Comparison of ENCODE assay signal across 12 cellular contexts in genomic region chr7:100679129-100679926, GRCh38. TPM values are rescaled to one million over a fixed set of nuclear protein-coding genes. Genes with fewer than 3 reads are reported as not detected.
DNase-seq lines count a peak whose midpoint lies in the region; TF ChIP-seq lines count a peak whose summit lies in the region.
"Had no signal": no experiment of that assay in that cellular context is flagged by ENCODE, and none has a peak within 500 bp of the region (broad histone marks: within the 10 kb centered on the region; RNA-seq: fewer than 3 reads in every experiment).

No MANE protein-coding gene starts in this region.

- whole genome bisulfite sequencing in HUES64: 88% methylated on average over 12 of the region's 13 CpGs
- WGBS in ectodermal cell, 2 experiments: 90 to 93% methylated on average over 13 of the region's 13 CpGs
- WGBS in ovary, 3 donors: 56 to 73% (median 64%) methylated on average over 13 of the region's 13 CpGs

- H3K4me1 ChIP-seq in HUES64 (ENCODE audit: insufficient read depth, low read length): no peaks in the 10 kb centered on the region; the same call in 1 of the 2 replicates
- H3K4me1 ChIP-seq in ectodermal cell (ENCODE audit: control insufficient read depth, insufficient read depth, low read length): peaks cover 14% of the 10 kb centered on the region
- H3K4me1 ChIP-seq in ovary (ENCODE audit: insufficient read depth): peaks cover 1% of the 10 kb centered on the region

- H3K36me3 ChIP-seq in HUES64 (ENCODE audit: insufficient read depth, low read length): peaks cover 73% of the 10 kb centered on the region
- H3K36me3 ChIP-seq in ectodermal cell (ENCODE audit: control insufficient read depth, insufficient read depth, low read length): peaks cover 36% of the 10 kb centered on the region
- no peaks in the 10 kb centered on the region for H3K36me3 ChIP-seq in ovary

- intact Hi-C loops in ovary (cut with DNase I): loop anchor here in 1 of 4 donors (5.0 kb wide), 1 partner anchor 72 kb away; no protein-coding TSS in a partner anchor

- H3K4me3 ChIP-seq in HUES64 (ENCODE audit: low read length): no peak overlapping the region
- H3K4me3 ChIP-seq in ectodermal cell (ENCODE audit: insufficient read depth, low read depth, low read length): no peak overlapping the region
- H3K4me3 ChIP-seq in ovary: no peak overlapping the region

- no peaks in the 10 kb centered on the region for H3K9me3 ChIP-seq in HUES64 (ENCODE audit: insufficient read depth, low read depth, low read length)
- H3K9me3 ChIP-seq in ectodermal cell (ENCODE audit: control insufficient read depth, low read length): no peaks in the 10 kb centered on the region
- H3K9me3 ChIP-seq in ovary: no peaks in the 10 kb centered on the region

- H3K27ac ChIP-seq in HUES64 (ENCODE audit: low read depth, low read length): peak overlapping the region; percentile 60; the same call in 1 of the 2 replicates
- peak overlapping the region; percentile 63 for H3K27ac ChIP-seq in ectodermal cell (ENCODE audit: insufficient read depth, low read depth, low read length, poor library complexity, severe bottlenecking)
- peak overlapping the region in 1 of 2 donors; percentile 0 for H3K27ac ChIP-seq in ovary
- H3K27ac ChIP-seq: brain microvascular endothelial cell had no signal

- H3K9ac ChIP-seq in HUES64 (ENCODE audit: low read depth, low read length): no peak overlapping the region

- DNase-seq in GM10266 (ENCODE audit: extremely low spot score): peak; percentile 28
- peak; percentile 14 to 53 (median 33) for DNase-seq in ovary
- no peak for DNase-seq in mucosa of gallbladder (ENCODE audit: low spot score)
- no peak for DNase-seq in HT-29 (ENCODE audit: low spot score)
- no peak for DNase-seq in cerebellar nuclear complex (lab: John Stamatoyannopoulos, UW)
- no peak for DNase-seq in AML-193 (lab: John Stamatoyannopoulos, UW)
- DNase-seq: brain microvascular endothelial cell, NCI-H1417 had no signal

- TF ChIP-seq EP300 in ovary (IDR thresholded peaks at IDR 0.05): no peak

- no peak for TF ChIP-seq POLR2A in ovary (IDR thresholded peaks at IDR 0.05)

- H3K27me3 ChIP-seq in HUES64 (ENCODE audit: insufficient read depth, low read length) (no peaks in the 10 kb centered on the region), ectodermal cell (ENCODE audit: control insufficient read depth, insufficient read depth, low read length, poor library complexity, severe bottlenecking) (no peaks in the 10 kb centered on the region), ovary (no peaks in the 10 kb centered on the region)
- H3K27me3 ChIP-seq: brain microvascular endothelial cell had no signal

- no peak for TF ChIP-seq CTCF in GM10266 (IDR thresholded peaks at IDR 0.05; ENCODE audit: control insufficient read depth, insufficient read depth, low read depth, missing control alignments)
- no peak for TF ChIP-seq CTCF in ovary (IDR thresholded peaks at IDR 0.05)

RNA-seq across cellular contexts. Expression of gene GNB2, which starts 5.8 kb away (rescaled TPM):
- 101 TPM for polyA plus RNA-seq in HUES64 (2013, experiment 1 of 2)
- polyA plus RNA-seq in HUES64 (2013, experiment 2 of 2): 107 TPM
- polyA plus RNA-seq in ectodermal cell (2013, experiment 1 of 4): 177 TPM
- polyA plus RNA-seq in ectodermal cell (2013, experiment 2 of 4): 172 TPM
- polyA plus RNA-seq in ectodermal cell (2013, experiment 3 of 4): 136 TPM
- 154 TPM for polyA plus RNA-seq in ectodermal cell (2013, experiment 4 of 4)
- total RNA-seq in ovary (100 to 1,000 TPM; 109 to 281 (median 216) TPM), mucosa of gallbladder (236 TPM)
- 100 to 1,000 TPM in 1 of 2 donors, 10 to 100 TPM in 1; 18.9 to 187 TPM for polyA plus RNA-seq in ovary
- 272 and 317 TPM in 2 replicates for total RNA-seq in HT-29 (2014; rRNA removed; shearing (Covaris generic))

RNA-seq across cellular contexts. Expression of gene GIGYF1, which starts 14.7 kb away (rescaled TPM):
- 48.3 TPM for polyA plus RNA-seq in HUES64 (2013, experiment 1 of 2)
- 40.5 TPM for polyA plus RNA-seq in HUES64 (2013, experiment 2 of 2)
- polyA plus RNA-seq in ectodermal cell (2013, experiment 1 of 4): 84.1 TPM
- 85.3 TPM for polyA plus RNA-seq in ectodermal cell (2013, experiment 2 of 4)
- polyA plus RNA-seq in ectodermal cell (2013, experiment 3 of 4): 66.8 TPM
- 76.7 TPM for polyA plus RNA-seq in ectodermal cell (2013, experiment 4 of 4)
- 10 to 100 TPM; 23.1 to 93.0 (median 63.2) TPM for total RNA-seq in ovary
- polyA plus RNA-seq in ovary: 10 to 100 TPM in 1 of 2 donors, 1 to 10 TPM in 1; 7.0 to 45.1 TPM
- total RNA-seq in mucosa of gallbladder: 56.2 TPM
- 44.6 and 46.9 TPM in 2 replicates for total RNA-seq in HT-29 (2014; rRNA removed; shearing (Covaris generic))

RNA-seq across cellular contexts. Expression of gene ACTL6B, which starts 23.1 kb away (rescaled TPM):
- 0.30 TPM for polyA plus RNA-seq in HUES64 (2013, experiment 1 of 2)
- 0.63 TPM for polyA plus RNA-seq in HUES64 (2013, experiment 2 of 2)
- 0.43 TPM for polyA plus RNA-seq in ectodermal cell (2013, experiment 1 of 4)
- 0.57 TPM for polyA plus RNA-seq in ectodermal cell (2013, experiment 2 of 4)
- polyA plus RNA-seq in ectodermal cell (2013, experiment 3 of 4): 0.75 TPM
- polyA plus RNA-seq in ectodermal cell (2013, experiment 4 of 4): 0.77 TPM
- total RNA-seq in ovary (not detected), mucosa of gallbladder (0.14 TPM)
- polyA plus RNA-seq in ovary: not detected
- 0.13 TPM in 1 of 2 replicates, not detected in the other for total RNA-seq in HT-29 (2014; rRNA removed; shearing (Covaris generic))
- total RNA-seq: glomerular endothelial cell, OCI-LY7 had no signal

RNA-seq across cellular contexts. Expression of gene POP7, which starts 26.6 kb away (rescaled TPM):
- polyA plus RNA-seq in HUES64 (2013, experiment 1 of 2): 74.5 TPM
- polyA plus RNA-seq in HUES64 (2013, experiment 2 of 2): 66.5 TPM
- polyA plus RNA-seq in ectodermal cell (2013, experiment 1 of 4): 60.2 TPM
- 60.6 TPM for polyA plus RNA-seq in ectodermal cell (2013, experiment 2 of 4)
- 57.4 TPM for polyA plus RNA-seq in ectodermal cell (2013, experiment 3 of 4)
- 55.8 TPM for polyA plus RNA-seq in ectodermal cell (2013, experiment 4 of 4)
- total RNA-seq in ovary: 10 to 100 TPM; 13.8 to 29.2 (median 22.2) TPM
- 10 to 100 TPM; 11.1 to 26.5 TPM for polyA plus RNA-seq in ovary
- 25.9 TPM for total RNA-seq in mucosa of gallbladder
- 222 and 231 TPM in 2 replicates for total RNA-seq in HT-29 (2014; rRNA removed; shearing (Covaris generic))

RNA-seq across cellular contexts. Expression of gene TFR2, which starts 38.0 kb away (rescaled TPM):
- 0.80 TPM for polyA plus RNA-seq in HUES64 (2013, experiment 1 of 2)
- 2.3 TPM for polyA plus RNA-seq in HUES64 (2013, experiment 2 of 2)
- polyA plus RNA-seq in ectodermal cell (2013, experiment 1 of 4): 0.96 TPM
- polyA plus RNA-seq in ectodermal cell (2013, experiment 2 of 4): 1.6 TPM
- polyA plus RNA-seq in ectodermal cell (2013, experiment 3 of 4): 1.0 TPM
- polyA plus RNA-seq in ectodermal cell (2013, experiment 4 of 4): 1.1 TPM
- total RNA-seq in ovary (under 1 TPM in 4 of 7 donors, not detected in 3; 0.12 to 0.79 (median 0.26) TPM), mucosa of gallbladder (13.8 TPM)
- under 1 TPM; 0.06 to 0.13 TPM for polyA plus RNA-seq in ovary
- 1.2 and 1.7 TPM in 2 replicates for total RNA-seq in HT-29 (2014; rRNA removed; shearing (Covaris generic))

Comparison
In these comparisons a context has a peak if more than half of its experiments do, and no peak if none do; other contexts are left out.
1. DNase-seq: peak in GM10266 (single experiment) and ovary (5 of 5); none in mucosa of gallbladder (single experiment), HT-29 (single experiment), cerebellar nuclear complex (0 of 2) and AML-193 (0 of 2).